8 cellular contexts compared by ENCODE assay signal in the genomic region with DNA sequence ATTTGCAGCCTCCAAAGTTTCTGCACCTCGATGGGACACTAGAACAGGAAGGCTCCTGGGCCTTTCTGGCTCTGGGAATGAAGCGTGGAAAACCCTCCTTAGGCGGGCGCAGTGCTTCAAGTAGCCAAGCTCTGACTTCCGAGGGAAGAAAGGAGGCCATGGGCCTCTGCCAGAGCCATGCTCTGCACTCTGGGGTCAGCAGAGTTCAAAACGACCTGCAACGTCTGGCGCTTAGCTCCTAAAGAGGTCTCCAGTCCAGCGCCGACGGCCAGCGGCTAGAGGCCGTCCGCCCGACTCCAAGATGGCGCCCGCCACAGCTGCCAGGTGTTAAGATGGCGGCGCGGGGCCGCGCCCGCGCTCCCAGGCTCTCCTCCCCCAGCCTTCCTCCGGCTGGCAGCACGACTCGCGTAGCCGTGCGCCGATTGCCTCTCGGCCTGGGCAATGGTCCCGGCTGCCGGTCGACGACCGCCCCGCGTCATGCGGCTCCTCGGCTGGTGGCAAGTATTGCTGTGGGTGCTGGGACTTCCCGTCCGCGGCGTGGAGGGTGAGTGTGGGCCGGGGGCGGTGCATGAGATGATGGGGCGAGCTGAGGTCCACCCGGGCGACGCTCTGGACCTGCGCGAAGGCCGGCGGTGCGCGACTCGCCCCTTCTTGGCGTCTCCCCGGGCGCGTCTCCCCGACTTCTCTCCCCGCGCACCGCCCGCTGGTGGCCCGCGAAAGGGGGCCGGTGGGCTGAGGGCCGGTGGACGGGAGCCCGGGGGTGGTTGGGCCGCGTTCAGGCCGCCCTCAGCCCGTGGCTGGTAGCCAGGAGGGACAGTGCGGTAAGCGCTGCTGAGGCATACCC. TPM values are rescaled to one million over a fixed set of nuclear protein-coding genes. Genes with fewer than 3 reads are reported as not detected.
DNase-seq lines count a peak whose midpoint lies in the region; ATAC-seq and TF ChIP-seq lines count a peak whose summit lies in the region.

TSS of gene TXNDC15 (plus strand) at position 385 of the 844 bp plus-strand sequence. CDS start at position 442, 57 bp downstream.

- H3K9me3 Mint-ChIP-seq in activated T-helper 2 cell treated with anti-CD3 and anti-CD28 coated beads, Interferon-gamma antibody, Interleukin-2, Interleukin-4, amounts not matched to agents 10 μg/mL and 5 μg/mL and 100 μg/mL, durations not matched to agents 14 hours and 24 hours and 36 hours = no peaks in the 10 kb centered on the region
- no peaks in the 10 kb centered on the region for H3K9me3 Mint-ChIP-seq in natural killer cell treated with Interleukin-12 subunit alpha and Interleukin-12 subunit beta and Interleukin-15 and Interleukin-18, amount 100 ng/mL, for 72 hours

- TF ChIP-seq EP300 in Ishikawa (IDR thresholded peaks at IDR 0.05; ENCODE audit: borderline replicate concordance) = no peak

- no peaks in the 10 kb centered on the region for H3K27me3 Mint-ChIP-seq in activated T-helper 2 cell treated with anti-CD3 and anti-CD28 coated beads, Interferon-gamma antibody, Interleukin-2, Interleukin-4, amounts not matched to agents 10 μg/mL and 5 μg/mL and 100 μg/mL, durations not matched to agents 14 hours and 24 hours and 36 hours (ENCODE audit: low read depth)
- no peaks in the 10 kb centered on the region for H3K27me3 Mint-ChIP-seq in natural killer cell treated with Interleukin-12 subunit alpha and Interleukin-12 subunit beta and Interleukin-15 and Interleukin-18, amount 100 ng/mL, for 72 hours

- peak within 1 kb of the TSS; percentile 96 for H3K27ac Mint-ChIP-seq in activated T-helper 2 cell treated with anti-CD3 and anti-CD28 coated beads, Interferon-gamma antibody, Interleukin-2, Interleukin-4, amounts not matched to agents 10 μg/mL and 5 μg/mL and 100 μg/mL, durations not matched to agents 14 hours and 24 hours and 36 hours
- H3K27ac Mint-ChIP-seq in natural killer cell treated with Interleukin-12 subunit alpha and Interleukin-12 subunit beta and Interleukin-15 and Interleukin-18, amount 100 ng/mL, for 72 hours = peak within 1 kb of the TSS; percentile 95 to 96

- peaks cover 28% of the 10 kb centered on the region for H3K4me1 Mint-ChIP-seq in activated T-helper 2 cell treated with anti-CD3 and anti-CD28 coated beads, Interferon-gamma antibody, Interleukin-2, Interleukin-4, amounts not matched to agents 10 μg/mL and 5 μg/mL and 100 μg/mL, durations not matched to agents 14 hours and 24 hours and 36 hours (ENCODE audit: low read depth)
- peaks cover 36 to 40% of the 10 kb centered on the region in 2 donors for H3K4me1 Mint-ChIP-seq in natural killer cell treated with Interleukin-12 subunit alpha and Interleukin-12 subunit beta and Interleukin-15 and Interleukin-18, amount 100 ng/mL, for 72 hours (ENCODE audit: low read depth in 2 of 2)

- TF ChIP-seq RAD21 in Ishikawa (IDR thresholded peaks at IDR 0.05; ENCODE audit: low read depth) = no peak

- peak within 1 kb of the TSS; percentile 95 for H3K4me3 Mint-ChIP-seq in activated T-helper 2 cell treated with anti-CD3 and anti-CD28 coated beads, Interferon-gamma antibody, Interleukin-2, Interleukin-4, amounts not matched to agents 10 μg/mL and 5 μg/mL and 100 μg/mL, durations not matched to agents 14 hours and 24 hours and 36 hours (ENCODE audit: low read depth)
- peak within 1 kb of the TSS; percentile 95 for H3K4me3 Mint-ChIP-seq in natural killer cell treated with Interleukin-12 subunit alpha and Interleukin-12 subunit beta and Interleukin-15 and Interleukin-18, amount 100 ng/mL, for 72 hours

- ATAC-seq in GM21529 (IDR thresholded peaks at IDR 0.05; ENCODE audit: unreplicated experiment) = peak; percentile 74
- ATAC-seq in natural killer cell treated with Interleukin-12 subunit alpha and Interleukin-12 subunit beta and Interleukin-15 and Interleukin-18, amount 100 ng/mL, for 72 hours = peak; percentile 95 to 97
- peak; percentile 89 for ATAC-seq in stimulated activated naive CD8-positive, alpha-beta T cell treated with anti-CD3 and anti-CD28 coated beads, Interleukin-15, Interleukin-2, amounts not matched to agents 100 U/mL and 50 U/mL, for 24 hours

- DNase-seq in DMS153 treated with DMSO at 0.1 percent for 48 hours (lab: John Stamatoyannopoulos, UW; ENCODE audit: unreplicated experiment) (peak; percentile 32), RPMI8226 (peak; percentile 87), fibroblast of pulmonary artery (ENCODE audit: low read depth) (peak; percentile 87)
- DNase-seq in activated T-helper 2 cell treated with anti-CD3 and anti-CD28 coated beads, Interferon-gamma antibody, Interleukin-2, Interleukin-4, amounts not matched to agents 10 μg/mL and 5 μg/mL and 100 μg/mL, durations not matched to agents 14 hours and 24 hours and 36 hours (ENCODE audit: low spot score) = peak; percentile 80
- peak; percentile 88 for DNase-seq in natural killer cell treated with Interleukin-12 subunit alpha and Interleukin-12 subunit beta and Interleukin-15 and Interleukin-18, amount 100 ng/mL, for 72 hours (ENCODE audit: low spot score)
- DNase-seq in stimulated activated naive CD8-positive, alpha-beta T cell treated with anti-CD3 and anti-CD28 coated beads, Interleukin-15, Interleukin-2, amounts not matched to agents 100 U/mL and 50 U/mL, for 24 hours = peak; percentile 82

- peak within 1 kb of the TSS; percentile 84 for H3K4me3 ChIP-seq in fibroblast of pulmonary artery (replicated peaks; ENCODE audit: low read depth, low read length)

- peaks cover 24% of the 10 kb centered on the region for H3K36me3 Mint-ChIP-seq in activated T-helper 2 cell treated with anti-CD3 and anti-CD28 coated beads, Interferon-gamma antibody, Interleukin-2, Interleukin-4, amounts not matched to agents 10 μg/mL and 5 μg/mL and 100 μg/mL, durations not matched to agents 14 hours and 24 hours and 36 hours (ENCODE audit: low read depth)
- H3K36me3 Mint-ChIP-seq in natural killer cell treated with Interleukin-12 subunit alpha and Interleukin-12 subunit beta and Interleukin-15 and Interleukin-18, amount 100 ng/mL, for 72 hours = no peaks in the 10 kb centered on the region

- no peak for TF ChIP-seq CTCF in fibroblast of pulmonary artery (IDR thresholded peaks at IDR 0.05; ENCODE audit: low read length, missing control alignments)

- intact Hi-C loops in activated T-helper 2 cell treated with anti-CD3 and anti-CD28 coated beads, Interferon-gamma antibody, Interleukin-2, Interleukin-4, amounts not matched to agents 10 μg/mL and 5 μg/mL and 100 μg/mL, durations not matched to agents 14 hours and 24 hours and 36 hours (cut with micrococcal nuclease) = loop anchor here (1.0 to 2.0 kb wide), 3 partner anchors 28 to 115 kb away; partner anchors contain the start of gene DDX46

TF ChIP-seq in Ishikawa, 13 proteins besides CTCF, POLR2A, EP300 and RAD21:
- TF ChIP-seq YY1 (IDR thresholded peaks at IDR 0.05; ENCODE audit: low read depth) (peak; percentile 100), TAF1 (IDR thresholded peaks at IDR 0.05; ENCODE audit: low read depth) (peak; percentile 100), TEAD4 (IDR thresholded peaks at IDR 0.05) (peak; percentile 56), TCF12 (IDR thresholded peaks at IDR 0.05; ENCODE audit: low read depth) (peak; percentile 72; the same call in 1 of the 2 replicates), CEBPB (IDR thresholded peaks at IDR 0.05) (no peak), ZBTB7A (IDR thresholded peaks at IDR 0.05; ENCODE audit: low read depth) (peak; percentile 79), EGR1 (IDR thresholded peaks at IDR 0.05) (peak; percentile 95), CREB1 (IDR thresholded peaks at IDR 0.05; ENCODE audit: low read depth) (no peak), NFIC (IDR thresholded peaks at IDR 0.05) (peak; percentile 36), FOXM1 (IDR thresholded peaks at IDR 0.05; ENCODE audit: borderline replicate concordance, low read depth) (no peak)
- TF ChIP-seq, protein P1, sequence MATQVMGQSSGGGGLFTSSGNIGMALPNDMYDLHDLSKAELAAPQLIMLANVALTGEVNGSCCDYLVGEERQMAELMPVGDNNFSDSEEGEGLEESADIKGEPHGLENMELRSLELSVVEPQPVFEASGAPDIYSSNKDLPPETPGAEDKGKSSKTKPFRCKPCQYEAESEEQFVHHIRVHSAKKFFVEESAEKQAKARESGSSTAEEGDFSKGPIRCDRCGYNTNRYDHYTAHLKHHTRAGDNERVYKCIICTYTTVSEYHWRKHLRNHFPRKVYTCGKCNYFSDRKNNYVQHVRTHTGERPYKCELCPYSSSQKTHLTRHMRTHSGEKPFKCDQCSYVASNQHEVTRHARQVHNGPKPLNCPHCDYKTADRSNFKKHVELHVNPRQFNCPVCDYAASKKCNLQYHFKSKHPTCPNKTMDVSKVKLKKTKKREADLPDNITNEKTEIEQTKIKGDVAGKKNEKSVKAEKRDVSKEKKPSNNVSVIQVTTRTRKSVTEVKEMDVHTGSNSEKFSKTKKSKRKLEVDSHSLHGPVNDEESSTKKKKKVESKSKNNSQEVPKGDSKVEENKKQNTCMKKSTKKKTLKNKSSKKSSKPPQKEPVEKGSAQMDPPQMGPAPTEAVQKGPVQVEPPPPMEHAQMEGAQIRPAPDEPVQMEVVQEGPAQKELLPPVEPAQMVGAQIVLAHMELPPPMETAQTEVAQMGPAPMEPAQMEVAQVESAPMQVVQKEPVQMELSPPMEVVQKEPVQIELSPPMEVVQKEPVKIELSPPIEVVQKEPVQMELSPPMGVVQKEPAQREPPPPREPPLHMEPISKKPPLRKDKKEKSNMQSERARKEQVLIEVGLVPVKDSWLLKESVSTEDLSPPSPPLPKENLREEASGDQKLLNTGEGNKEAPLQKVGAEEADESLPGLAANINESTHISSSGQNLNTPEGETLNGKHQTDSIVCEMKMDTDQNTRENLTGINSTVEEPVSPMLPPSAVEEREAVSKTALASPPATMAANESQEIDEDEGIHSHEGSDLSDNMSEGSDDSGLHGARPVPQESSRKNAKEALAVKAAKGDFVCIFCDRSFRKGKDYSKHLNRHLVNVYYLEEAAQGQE (IDR thresholded peaks at IDR 0.05; ENCODE audit: low read depth) = no peak
- TF ChIP-seq, protein P2, sequence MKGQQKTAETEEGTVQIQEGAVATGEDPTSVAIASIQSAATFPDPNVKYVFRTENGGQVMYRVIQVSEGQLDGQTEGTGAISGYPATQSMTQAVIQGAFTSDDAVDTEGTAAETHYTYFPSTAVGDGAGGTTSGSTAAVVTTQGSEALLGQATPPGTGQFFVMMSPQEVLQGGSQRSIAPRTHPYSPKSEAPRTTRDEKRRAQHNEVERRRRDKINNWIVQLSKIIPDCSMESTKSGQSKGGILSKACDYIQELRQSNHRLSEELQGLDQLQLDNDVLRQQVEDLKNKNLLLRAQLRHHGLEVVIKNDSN (IDR thresholded peaks at IDR 0.05) = no peak
- TF ChIP-seq, protein P3, sequence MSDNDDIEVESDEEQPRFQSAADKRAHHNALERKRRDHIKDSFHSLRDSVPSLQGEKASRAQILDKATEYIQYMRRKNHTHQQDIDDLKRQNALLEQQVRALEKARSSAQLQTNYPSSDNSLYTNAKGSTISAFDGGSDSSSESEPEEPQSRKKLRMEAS (IDR thresholded peaks at IDR 0.05) = peak; percentile 89

RNA-seq across cellular contexts. Expression of gene TXNDC15, which starts in this region (rescaled TPM):
- 53.9 and 56.9 TPM in 2 replicates for total RNA-seq in activated T-helper 2 cell treated with anti-CD3 and anti-CD28 coated beads, Interferon-gamma antibody, Interleukin-2, Interleukin-4, amounts not matched to agents 10 μg/mL and 5 μg/mL and 100 μg/mL, durations not matched to agents 14 hours and 24 hours and 36 hours
- 10 to 100 TPM; 69.9 TPM for total RNA-seq in natural killer cell treated with Interleukin-12 subunit alpha and Interleukin-12 subunit beta and Interleukin-15 and Interleukin-18, amount 100 ng/mL, for 72 hours

Comparison
In these comparisons a context has a peak if more than half of its experiments do, and no peak if none do; other contexts are left out.
1. Peak in every context shown above with its lines: DNase-seq, ATAC-seq and H3K4me3 ChIP-seq.
2. DNase-seq: peak in every context shown above with its lines; median percentile 88 in natural killer cell treated with Interleukin-12 subunit alpha and Interleukin-12 subunit beta and Interleukin-15 and Interleukin-18, amount 100 ng/mL, for 72 hours; 87 in RPMI8226; 87 in fibroblast of pulmonary artery; 82 in stimulated activated naive CD8-positive, alpha-beta T cell treated with anti-CD3 and anti-CD28 coated beads, Interleukin-15, Interleukin-2, amounts not matched to agents 100 U/mL and 50 U/mL, for 24 hours; 80 in activated T-helper 2 cell treated with anti-CD3 and anti-CD28 coated beads, Interferon-gamma antibody, Interleukin-2, Interleukin-4, amounts not matched to agents 10 μg/mL and 5 μg/mL and 100 μg/mL, durations not matched to agents 14 hours and 24 hours and 36 hours; 32 in DMS153 treated with DMSO at 0.1 percent for 48 hours.